In the genomic region with DNA sequence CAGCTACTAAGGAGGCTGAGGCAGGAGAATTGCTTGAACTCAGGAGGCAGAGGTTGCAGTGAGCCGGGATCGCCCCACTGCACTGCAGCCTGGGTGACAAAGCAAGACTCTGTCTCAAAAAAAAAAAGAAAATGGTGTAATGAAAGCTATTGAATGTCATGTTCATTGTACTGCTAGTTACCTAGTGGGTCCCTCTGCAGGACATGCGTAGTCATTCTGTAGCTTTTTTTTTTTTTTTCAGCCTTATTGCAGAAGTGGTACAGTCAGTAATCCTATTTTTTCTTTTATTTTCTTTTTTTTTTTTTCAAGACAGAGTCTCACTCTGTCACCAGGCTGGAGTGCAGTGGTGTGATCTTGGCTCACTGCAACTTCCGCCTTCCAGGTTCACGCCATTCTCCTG, we compare ENCODE assay signal across 2 cellular contexts.
TF ChIP-seq lines count a peak whose summit lies in the region.

No MANE protein-coding gene starts in this region.

TF ChIP-seq in HEK293, 187 proteins besides CTCF, POLR2A, EP300 and RAD21:
- TF ChIP-seq, protein P1, sequence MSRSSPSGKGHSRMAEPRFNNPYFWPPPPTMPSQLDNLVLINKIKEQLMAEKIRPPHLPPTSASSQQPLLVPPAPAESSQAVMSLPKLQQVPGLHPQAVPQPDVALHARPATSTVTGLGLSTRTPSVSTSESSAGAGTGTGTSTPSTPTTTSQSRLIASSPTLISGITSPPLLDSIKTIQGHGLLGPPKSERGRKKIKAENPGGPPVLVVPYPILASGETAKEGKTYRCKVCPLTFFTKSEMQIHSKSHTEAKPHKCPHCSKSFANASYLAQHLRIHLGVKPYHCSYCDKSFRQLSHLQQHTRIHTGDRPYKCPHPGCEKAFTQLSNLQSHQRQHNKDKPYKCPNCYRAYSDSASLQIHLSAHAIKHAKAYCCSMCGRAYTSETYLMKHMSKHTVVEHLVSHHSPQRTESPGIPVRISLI (tag by site-specific recombination; IDR thresholded peaks at IDR 0.05) = 0 out of 2 replicates have a peak, but pooled peaks have one; percentile 47
- TF ChIP-seq, protein P2, sequence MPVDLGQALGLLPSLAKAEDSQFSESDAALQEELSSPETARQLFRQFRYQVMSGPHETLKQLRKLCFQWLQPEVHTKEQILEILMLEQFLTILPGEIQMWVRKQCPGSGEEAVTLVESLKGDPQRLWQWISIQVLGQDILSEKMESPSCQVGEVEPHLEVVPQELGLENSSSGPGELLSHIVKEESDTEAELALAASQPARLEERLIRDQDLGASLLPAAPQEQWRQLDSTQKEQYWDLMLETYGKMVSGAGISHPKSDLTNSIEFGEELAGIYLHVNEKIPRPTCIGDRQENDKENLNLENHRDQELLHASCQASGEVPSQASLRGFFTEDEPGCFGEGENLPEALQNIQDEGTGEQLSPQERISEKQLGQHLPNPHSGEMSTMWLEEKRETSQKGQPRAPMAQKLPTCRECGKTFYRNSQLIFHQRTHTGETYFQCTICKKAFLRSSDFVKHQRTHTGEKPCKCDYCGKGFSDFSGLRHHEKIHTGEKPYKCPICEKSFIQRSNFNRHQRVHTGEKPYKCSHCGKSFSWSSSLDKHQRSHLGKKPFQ (tag by site-specific recombination; IDR thresholded peaks at IDR 0.05) = 0 out of 2 replicates have a peak, but pooled peaks have one; percentile 44

TF ChIP-seq in K562, 482 proteins besides CTCF, POLR2A, EP300 and RAD21:
- TF ChIP-seq EHMT2 (IDR thresholded peaks at IDR 0.05) = 0 out of 2 replicates have a peak, but pooled peaks have one; percentile 1
- TF ChIP-seq, protein P3, sequence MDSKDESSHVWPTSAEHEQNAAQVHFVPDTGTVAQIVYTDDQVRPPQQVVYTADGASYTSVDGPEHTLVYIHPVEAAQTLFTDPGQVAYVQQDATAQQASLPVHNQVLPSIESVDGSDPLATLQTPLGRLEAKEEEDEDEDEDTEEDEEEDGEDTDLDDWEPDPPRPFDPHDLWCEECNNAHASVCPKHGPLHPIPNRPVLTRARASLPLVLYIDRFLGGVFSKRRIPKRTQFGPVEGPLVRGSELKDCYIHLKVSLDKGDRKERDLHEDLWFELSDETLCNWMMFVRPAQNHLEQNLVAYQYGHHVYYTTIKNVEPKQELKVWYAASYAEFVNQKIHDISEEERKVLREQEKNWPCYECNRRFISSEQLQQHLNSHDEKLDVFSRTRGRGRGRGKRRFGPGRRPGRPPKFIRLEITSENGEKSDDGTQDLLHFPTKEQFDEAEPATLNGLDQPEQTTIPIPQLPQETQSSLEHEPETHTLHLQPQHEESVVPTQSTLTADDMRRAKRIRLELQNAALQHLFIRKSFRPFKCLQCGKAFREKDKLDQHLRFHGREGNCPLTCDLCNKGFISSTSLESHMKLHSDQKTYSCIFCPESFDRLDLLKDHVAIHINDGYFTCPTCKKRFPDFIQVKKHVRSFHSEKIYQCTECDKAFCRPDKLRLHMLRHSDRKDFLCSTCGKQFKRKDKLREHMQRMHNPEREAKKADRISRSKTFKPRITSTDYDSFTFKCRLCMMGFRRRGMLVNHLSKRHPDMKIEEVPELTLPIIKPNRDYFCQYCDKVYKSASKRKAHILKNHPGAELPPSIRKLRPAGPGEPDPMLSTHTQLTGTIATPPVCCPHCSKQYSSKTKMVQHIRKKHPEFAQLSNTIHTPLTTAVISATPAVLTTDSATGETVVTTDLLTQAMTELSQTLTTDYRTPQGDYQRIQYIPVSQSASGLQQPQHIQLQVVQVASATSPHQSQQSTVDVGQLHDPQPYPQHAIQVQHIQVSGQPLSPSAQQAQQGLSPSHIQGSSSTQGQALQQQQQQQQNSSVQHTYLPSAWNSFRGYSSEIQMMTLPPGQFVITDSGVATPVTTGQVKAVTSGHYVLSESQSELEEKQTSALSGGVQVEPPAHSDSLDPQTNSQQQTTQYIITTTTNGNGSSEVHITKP (IDR thresholded peaks at IDR 0.05; ENCODE audit: partially characterized antibody) = peak; percentile 29
- TF ChIP-seq ZNF384 (IDR thresholded peaks at IDR 0.05; ENCODE audit: low read depth, low read length) = peak; percentile 94
